Comparison of ENCODE assay signal across 10 cellular contexts in the genomic region with DNA sequence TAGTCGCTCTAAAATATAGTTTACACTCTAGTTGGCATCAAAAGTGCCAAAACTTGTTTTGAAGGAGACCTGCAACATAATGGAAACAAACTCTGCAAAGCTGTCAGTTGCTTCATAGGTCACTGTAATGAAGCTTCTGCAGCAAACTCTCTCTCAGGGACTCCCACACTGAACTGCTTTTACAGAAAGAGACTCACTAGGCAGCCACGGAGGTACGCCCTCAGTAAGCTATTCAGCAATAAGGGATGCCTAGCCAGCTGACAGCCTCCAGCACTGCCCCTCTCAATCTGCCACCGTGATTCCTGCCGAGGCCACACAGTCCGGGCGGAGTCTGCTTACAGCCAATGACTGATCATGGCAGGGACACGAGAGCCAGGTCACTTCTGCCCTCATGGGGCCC. TPM values are rescaled to one million over a fixed set of nuclear protein-coding genes. Genes with fewer than 3 reads are reported as not detected.
A peak's percentile ranks its signal among the peaks of the same experiment; 100 is the strongest.
DNase-seq lines count a peak whose midpoint lies in the region; ATAC-seq and TF ChIP-seq lines count a peak whose summit lies in the region.
"Had no signal": no experiment of that assay in that cellular context is flagged by ENCODE, and none has a peak within 500 bp of the region (broad histone marks: within the 10 kb centered on the region; RNA-seq: fewer than 3 reads in every experiment).

No MANE protein-coding gene starts in this region.

- H2AFZ ChIP-seq in trophoblast cell (ENCODE audit: insufficient read depth, low read length, poor library complexity): no peak overlapping the region

- no peak overlapping the region for H2BK120ac ChIP-seq in trophoblast cell (ENCODE audit: insufficient read depth, low read length, poor library complexity)

- ATAC-seq in heart left ventricle (peak in 3 of 4 donors; percentile 27 to 66 (median 65)), HG03039 (IDR thresholded peaks at IDR 0.05; ENCODE audit: unreplicated experiment) (no peak)

- no peaks in the 10 kb centered on the region for H3K79me1 ChIP-seq in trophoblast cell (ENCODE audit: low read length)

- DNase-seq in HuH-7.5 (ENCODE audit: low spot score): peak; percentile 42
- peak; percentile 49 to 64 for DNase-seq in SJSA1 (ENCODE audit: low read depth in 1 of 2, low spot score in 2 of 2)
- peak in 2 of 5 donors; percentile 31 to 36 for DNase-seq in heart left ventricle
- peak; percentile 31 to 36 for DNase-seq in trophoblast cell
- no peak for DNase-seq in stimulated activated naive CD4-positive, alpha-beta T cell treated with Interleukin-2 at 50 U/mL for 16 hours (lab: John Stamatoyannopoulos, UW)
- no peak for DNase-seq in testis
- DNase-seq: DMS153, NCI-H2227 treated with DMSO at 0.1 percent for 48 hours, T-helper 2 cell had no signal

- no peak overlapping the region for H2BK12ac ChIP-seq in trophoblast cell (ENCODE audit: low read length)

- TF ChIP-seq POLR2A in heart left ventricle (IDR thresholded peaks at IDR 0.05) (no peak), testis (IDR thresholded peaks at IDR 0.05) (no peak)

- TF ChIP-seq CTCF in heart left ventricle (IDR thresholded peaks at IDR 0.05): no peak
- TF ChIP-seq CTCF in testis (IDR thresholded peaks at IDR 0.05): no peak

- H4K12ac ChIP-seq in trophoblast cell (ENCODE audit: low read depth, low read length): no peak overlapping the region

- H3K23ac ChIP-seq in trophoblast cell (ENCODE audit: low read length): no peak overlapping the region

- H2AK5ac ChIP-seq in trophoblast cell (ENCODE audit: low read length): no peak overlapping the region

- H3K4ac ChIP-seq in trophoblast cell (ENCODE audit: low read depth, low read length): no peak overlapping the region

- H4K8ac ChIP-seq in trophoblast cell (ENCODE audit: low read depth, low read length): no peak overlapping the region

- H3K4me3 ChIP-seq in SJSA1: no peak overlapping the region
- H3K4me3 ChIP-seq in heart left ventricle: no peak overlapping the region
- H3K4me3 ChIP-seq in trophoblast cell (ENCODE audit: low read depth, low read length): no peak overlapping the region
- no peak overlapping the region for H3K4me3 ChIP-seq in testis

- H3K4me1 ChIP-seq in SJSA1 (replicated peaks) (peaks cover 41% of the 10 kb centered on the region), heart left ventricle (peaks cover 0 to 39% (median 1%) of the 10 kb centered on the region in 12 donors), trophoblast cell (ENCODE audit: control insufficient read depth in 1 of 2, insufficient read depth in 2 of 2, low read length in 2 of 2) (no peaks in the 10 kb centered on the region), testis (no peaks in the 10 kb centered on the region)

- intact Hi-C loops in heart left ventricle (cut with DNase I): loop anchor here in 1 of 10 donors (10.0 kb wide), 1 partner anchor 125 kb away; no protein-coding TSS in a partner anchor
- intact Hi-C loops in testis (cut with DNase I; ENCODE audit: low total_unique reads): no loop called here

- H4K91ac ChIP-seq in trophoblast cell (ENCODE audit: low read depth, low read length): no peak overlapping the region

- 36 to 46% (median 44%) methylated on average over 8 of the region's 8 CpGs for WGBS in heart left ventricle, 4 donors
- no CpG with 5 or more reads among the region's 8 CpGs for WGBS in trophoblast cell (ENCODE audit: extremely low coverage, insufficient coverage, insufficient read length)
- 35 to 58% methylated on average over 8 of the region's 8 CpGs for WGBS in testis, 2 donors

- no peaks in the 10 kb centered on the region for H3K79me2 ChIP-seq in trophoblast cell (ENCODE audit: control insufficient read depth, insufficient read depth, low read length, poor library complexity)

- H3K9me3 ChIP-seq in SJSA1 (replicated peaks) (0 out of 2 replicates have a peak, but pooled peaks cover 2% of the 10 kb centered on the region), heart left ventricle (peaks cover 0 to 39% (median 15%) of the 10 kb centered on the region in 12 donors), trophoblast cell (ENCODE audit: insufficient read depth, low read depth, low read length) (no peaks in the 10 kb centered on the region), testis (no peaks in the 10 kb centered on the region)

- H3K18ac ChIP-seq in trophoblast cell (ENCODE audit: low read length): no peak overlapping the region

- H3K27ac ChIP-seq in SJSA1 (no peak overlapping the region), heart left ventricle (peak overlapping the region in 3 of 12 donors; percentile 15 to 24 (median 22)), trophoblast cell (ENCODE audit: low read depth, low read length) (no peak overlapping the region), testis (no peak overlapping the region)

- no peak overlapping the region for H3K14ac ChIP-seq in trophoblast cell (ENCODE audit: low read length)

- no peak overlapping the region for H3K9ac ChIP-seq in trophoblast cell (ENCODE audit: low read length)

- H3K27me3 ChIP-seq in SJSA1 (replicated peaks) (no peaks in the 10 kb centered on the region), heart left ventricle (no peaks in the 10 kb centered on the region), trophoblast cell (ENCODE audit: insufficient read depth, low read length) (no peaks in the 10 kb centered on the region), testis (no peaks in the 10 kb centered on the region)

- H3K4me2 ChIP-seq in trophoblast cell (ENCODE audit: low read length): no peak overlapping the region

- H3K36me3 ChIP-seq in SJSA1 (peaks cover 4% of the 10 kb centered on the region), heart left ventricle (no peaks in the 10 kb centered on the region), trophoblast cell (ENCODE audit: control insufficient read depth in 1 of 2, insufficient read depth in 2 of 2, low read length in 2 of 2) (no peaks in the 10 kb centered on the region), testis (ENCODE audit: low read depth, missing control alignments) (no peaks in the 10 kb centered on the region)

- no peak overlapping the region for H2BK5ac ChIP-seq in trophoblast cell (ENCODE audit: low read depth, low read length, poor library complexity)

RNA-seq across cellular contexts. Expression of gene COLEC12, which starts 51.1 kb away (rescaled TPM):
- 58.8 and 111 TPM in 2 replicates for total RNA-seq in SJSA1 (2014; rRNA removed; shearing (Covaris generic))
- total RNA-seq in heart left ventricle (10 to 100 TPM in 3 of 9 donors, 1 to 10 TPM in 6; 4.2 to 35.9 (median 8.0) TPM), testis (1 to 10 TPM; 4.5 to 8.1 TPM)
- polyA plus RNA-seq in heart left ventricle (1 to 10 TPM; 2.2 TPM), testis (ENCODE audit: insufficient read depth, low read depth, low replicate concordance) (10.4 TPM)
- polyA plus RNA-seq in trophoblast cell (2013): 15.0 and 15.2 TPM in 2 replicates

Comparison
In these comparisons a context has a peak if more than half of its experiments do, and no peak if none do; other contexts are left out.
1. DNase-seq: peak in HuH-7.5 (single experiment), SJSA1 (2 of 2) and trophoblast cell (2 of 2); none in stimulated activated naive CD4-positive, alpha-beta T cell treated with Interleukin-2 at 50 U/mL for 16 hours (single experiment) and testis (single experiment).